ENCODE assay signal across 7 cellular contexts in the genomic region with DNA sequence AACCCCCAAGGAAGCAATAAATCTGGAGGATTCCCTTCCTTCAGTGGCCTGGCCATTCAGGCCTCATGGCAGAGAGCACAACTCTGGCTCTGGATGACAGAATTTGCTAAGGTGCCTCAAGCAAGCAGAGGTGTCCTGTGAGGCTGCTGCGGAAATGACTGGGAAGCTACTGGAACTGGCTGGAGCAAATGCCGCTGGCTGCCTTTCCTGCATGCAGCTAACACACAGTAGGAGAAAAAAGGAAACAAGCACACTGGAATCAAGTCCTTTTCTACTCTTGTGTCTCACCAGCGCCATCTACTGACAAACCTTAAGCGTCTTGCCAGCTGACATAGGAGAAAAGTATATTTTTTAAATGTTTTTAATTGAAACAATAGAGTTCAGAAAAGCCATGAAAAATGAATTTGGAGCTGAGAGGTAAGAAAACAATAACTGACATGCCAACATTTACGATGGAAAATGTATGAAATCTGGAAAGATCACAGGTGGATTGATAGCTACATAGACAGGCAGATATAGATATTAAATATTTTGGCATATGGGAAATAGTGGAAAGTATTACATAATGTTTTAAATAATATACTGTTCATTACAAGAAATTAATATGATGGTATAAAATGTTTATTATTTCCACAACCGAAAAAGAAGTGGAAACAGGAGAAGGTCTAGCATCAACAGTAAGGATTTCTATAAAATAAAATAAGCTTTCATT.
DNase-seq lines count a peak whose midpoint lies in the region; ATAC-seq and TF ChIP-seq lines count a peak whose summit lies in the region.

No MANE protein-coding gene starts in this region.

- ATAC-seq in GM21717 (IDR thresholded peaks at IDR 0.05; ENCODE audit: unreplicated experiment), result peak; percentile 66
- ATAC-seq in PC-3, result peak; percentile 90
- no peak for ATAC-seq in HG03025 (IDR thresholded peaks at IDR 0.05; ENCODE audit: low FRiP score, unreplicated experiment)

- intact Hi-C loops in PC-3 (cut with micrococcal nuclease), result loop anchor here (1.0 kb wide), 2 partner anchors 258 to 823 kb away; no protein-coding TSS in a partner anchor
- intact Hi-C loops in colonic mucosa (cut with DNase I), result no loop called here

- H3F3A ChIP-seq in PC-3 (ENCODE audit: low read length, unreplicated experiment), result no peaks in the 10 kb centered on the region

- peak overlapping the region; percentile 48; the same call in 1 of the 2 replicates for H3K4me2 ChIP-seq in PC-3 (ENCODE audit: low read length)

- H3K4me1 ChIP-seq in PC-3 (ENCODE audit: insufficient read depth, low read length) (no peaks in the 10 kb centered on the region), colonic mucosa (no peaks in the 10 kb centered on the region), mesodermal cell (ENCODE audit: control insufficient read depth, insufficient read depth, low read length, poor library complexity, severe bottlenecking) (no peaks in the 10 kb centered on the region)

- H3K27me3 ChIP-seq in PC-3 (ENCODE audit: low read length) (no peaks in the 10 kb centered on the region), colonic mucosa (no peaks in the 10 kb centered on the region)

- H3K4me3 ChIP-seq in LNCaP clone FGC (ENCODE audit: low read depth, low read length) (no peak overlapping the region), PC-3 (ENCODE audit: low read length) (no peak overlapping the region), colonic mucosa (no peak overlapping the region), mesodermal cell (ENCODE audit: extremely low read depth, insufficient read depth, low read length, poor library complexity, severe bottlenecking) (no peak overlapping the region)

- H3K27ac ChIP-seq in PC-3 (ENCODE audit: low read length), result no peak overlapping the region
- H3K27ac ChIP-seq in colonic mucosa, result no peak overlapping the region
- H3K27ac ChIP-seq in mesodermal cell (ENCODE audit: low read depth, low read length, severe bottlenecking), result peak overlapping the region; percentile 34

- DNase-seq in GM10266 (ENCODE audit: extremely low spot score) (peak; percentile 17), LNCaP clone FGC (ENCODE audit: low read depth) (peak; percentile 51), PC-3 (peak; percentile 79), colonic mucosa (peak; percentile 51)

- H3K9me2 ChIP-seq in PC-3 (replicated peaks; ENCODE audit: low read length), result no peaks in the 10 kb centered on the region

- H2AFZ ChIP-seq in PC-3 (ENCODE audit: low read length), result peak overlapping the region; percentile 67

- no peaks in the 10 kb centered on the region for H3K79me2 ChIP-seq in PC-3 (ENCODE audit: low read length)

- CTCF ChIA-PET in PC-3 (lab: Charles Lee), result interaction anchor here (0.5 to 1.2 kb wide), 6 partner anchors 9 to 1293 kb away, joined by 3 to 9 read pairs (median 3); no protein-coding TSS in a partner anchor

- no peaks in the 10 kb centered on the region for H4K20me1 ChIP-seq in PC-3 (ENCODE audit: low read length)

- no peak overlapping the region for H3K9ac ChIP-seq in PC-3 (ENCODE audit: low read length)
- no peak overlapping the region for H3K9ac ChIP-seq in colonic mucosa (ENCODE audit: low read depth in 2 of 2, low read length in 2 of 2)

- H3K36me3 ChIP-seq in PC-3 (ENCODE audit: low read depth, low read length) (no peaks in the 10 kb centered on the region), colonic mucosa (no peaks in the 10 kb centered on the region), mesodermal cell (ENCODE audit: control insufficient read depth, insufficient read depth, low read length) (no peaks in the 10 kb centered on the region)

- H3K9me3 ChIP-seq in PC-3 (ENCODE audit: low read length) (no peaks in the 10 kb centered on the region), colonic mucosa (no peaks in the 10 kb centered on the region), mesodermal cell (ENCODE audit: control insufficient read depth, low read length) (no peaks in the 10 kb centered on the region)

- BruUV-seq in PC-3 (replicated peaks; lab: Mats Ljungman, UMichigan), result no TSS peak

- POLR2A ChIA-PET in PC-3 (lab: Charles Lee; ENCODE audit: unreplicated experiment), result no interaction called here

- 0 to 4% methylated on average over 2 to 3 of the region's 6 CpGs for WGBS in mesodermal cell (ENCODE audit: insufficient coverage in 2 of 2), 2 experiments

- TF ChIP-seq CTCF in GM10266 (IDR thresholded peaks at IDR 0.05; ENCODE audit: control insufficient read depth, insufficient read depth, low read depth, missing control alignments) (peak; percentile 65), LNCaP clone FGC (IDR thresholded peaks at IDR 0.05; ENCODE audit: control insufficient read depth, extremely low read depth, insufficient read depth) (peak; percentile 81), PC-3 (conservative IDR thresholded peaks at IDR 0.05; ENCODE audit: low read depth, low read length) (peak; percentile 87), colonic mucosa (IDR thresholded peaks at IDR 0.05) (peak; percentile 45)

Comparison
In these comparisons a context has a peak if more than half of its experiments do, and no peak if none do; other contexts are left out.
1. DNase-seq: peak in every context shown above with its lines; median percentile 79 in PC-3; 51 in LNCaP clone FGC; 51 in colonic mucosa; 17 in GM10266.